2 cellular contexts compared by ENCODE assay signal in genomic region chr6:85361643-85362014, GRCh38.
TF ChIP-seq lines count a peak whose summit lies in the region.

No MANE protein-coding gene starts in this region.

TF ChIP-seq in SK-N-SH, 30 proteins besides CTCF, POLR2A, EP300 and RAD21 (continued from another document):
- TF ChIP-seq TCF12 (IDR thresholded peaks at IDR 0.05) (peak; percentile 1; the same call in 1 of the 2 replicates), ZBTB33 (IDR thresholded peaks at IDR 0.05; ENCODE audit: borderline replicate concordance, low read depth) (0 out of 2 replicates have a peak, but pooled peaks have one; percentile 7)
TF ChIP-seq in SK-N-SH: peak in this region for 3.

TF ChIP-seq in SK-N-SH treated with all-trans-retinoic acid at 6 μM for 48 hours, 23 proteins besides CTCF, POLR2A, EP300 and RAD21 (continued from another document):
- TF ChIP-seq OSR1 (CRISPR knock-in tag; IDR thresholded peaks at IDR 0.05), result no peak
- no peak for TF ChIP-seq SNAI2 (CRISPR knock-in tag; IDR thresholded peaks at IDR 0.05)
